Comparison of ENCODE assay signal across 1 cellular context in the genomic region with DNA sequence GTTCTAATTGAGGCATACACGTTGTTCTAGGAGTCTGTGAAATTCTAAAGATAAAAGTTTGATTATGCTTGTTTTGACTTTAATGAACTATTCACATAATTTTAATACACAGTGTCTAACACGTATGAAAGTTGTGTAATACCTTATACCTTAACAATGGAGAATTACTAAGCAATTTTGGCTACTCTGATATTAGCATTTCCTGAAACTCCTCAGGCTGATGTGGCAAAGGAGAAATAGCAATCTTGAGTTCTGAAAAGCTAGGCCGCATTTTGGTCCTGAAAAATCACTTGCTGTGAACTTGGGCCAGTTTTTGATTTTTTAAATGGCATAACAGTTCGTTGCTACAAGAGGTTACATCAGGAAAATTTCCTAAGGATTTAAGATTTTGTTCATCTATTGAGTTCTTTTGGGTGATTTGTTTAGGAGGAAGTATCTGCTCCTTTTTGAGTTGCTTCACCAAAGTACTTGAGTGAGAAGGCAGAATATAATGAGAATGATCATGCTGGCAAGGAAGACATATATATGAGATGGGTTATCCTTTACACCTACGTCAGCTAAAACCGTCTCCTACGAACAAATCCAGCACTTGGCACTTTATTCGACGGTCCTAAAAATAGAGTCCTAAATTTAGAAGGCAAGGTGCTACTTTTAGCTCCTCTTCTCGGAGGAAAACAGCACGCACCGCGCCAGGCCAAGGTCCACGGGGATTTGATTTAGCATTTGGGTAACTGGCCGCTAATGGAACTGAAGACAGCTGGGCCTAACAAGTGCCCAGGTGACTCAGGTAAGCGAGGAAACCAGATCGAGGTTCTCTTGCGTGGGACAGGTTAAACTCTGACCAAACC.
TF ChIP-seq lines count a peak whose summit lies in the region.

No MANE protein-coding gene starts in this region.

TF ChIP-seq in IMR-90, 13 proteins besides CTCF, POLR2A, EP300 and RAD21 (continued from another document):
- TF ChIP-seq MAFK (IDR thresholded peaks at IDR 0.05; ENCODE audit: low read depth, low read length) (peak; percentile 70), FOS (IDR thresholded peaks at IDR 0.05; ENCODE audit: low read depth, low read length) (no peak), CEBPB (IDR thresholded peaks at IDR 0.05; ENCODE audit: low read depth, low read length) (peak; percentile 67)
TF ChIP-seq in IMR-90: peak in this region for 3.
